Comparison of ENCODE assay signal across 8 cellular contexts in genomic region chr6:75602897-75603395, GRCh38. TPM values are rescaled to one million over a fixed set of nuclear protein-coding genes. Genes with fewer than 3 reads are reported as not detected.
DNase-seq lines count a peak whose midpoint lies in the region; ATAC-seq and TF ChIP-seq lines count a peak whose summit lies in the region.

No MANE protein-coding gene starts in this region.

- H3K27me3 ChIP-seq in A673 (replicated peaks; ENCODE audit: insufficient read depth, low read depth, low read length, poor library complexity) (no peaks in the 10 kb centered on the region), iPS-18a (ENCODE audit: control insufficient read depth, insufficient read depth, low read length) (no peaks in the 10 kb centered on the region)

- no peak for TF ChIP-seq CTCF in A673 (conservative IDR thresholded peaks at IDR 0.05; ENCODE audit: low read depth, low read length)
- TF ChIP-seq CTCF in activated CD8-positive, alpha-beta T cell treated with anti-CD3 and anti-CD28 coated beads for 36 hours (IDR thresholded peaks at IDR 0.05), result no peak

- peaks cover 22% of the 10 kb centered on the region for H3K36me3 Mint-ChIP-seq in activated CD8-positive, alpha-beta T cell treated with anti-CD3 and anti-CD28 coated beads for 36 hours (ENCODE audit: low read depth)
- H3K36me3 Mint-ChIP-seq in stimulated activated naive B cell treated with anti-CD40 and anti-IgM and Interleukin-4, amounts not matched to agents 10 μg/mL and 1 μg/mL and 100 μg/mL, for 72 hours, result peaks cover 7 to 20% of the 10 kb centered on the region in 2 donors

- H3K4me1 Mint-ChIP-seq in activated CD8-positive, alpha-beta T cell treated with anti-CD3 and anti-CD28 coated beads for 36 hours (ENCODE audit: low read depth), result peaks cover 63% of the 10 kb centered on the region
- peaks cover 48 to 64% of the 10 kb centered on the region in 2 donors for H3K4me1 Mint-ChIP-seq in stimulated activated naive B cell treated with anti-CD40 and anti-IgM and Interleukin-4, amounts not matched to agents 10 μg/mL and 1 μg/mL and 100 μg/mL, for 72 hours

- H3K27ac ChIP-seq in A673 (ENCODE audit: low read depth, low read length, poor library complexity, severe bottlenecking) (peak overlapping the region; percentile 100), iPS-18a (ENCODE audit: low read length) (peak overlapping the region; percentile 88)

- peak overlapping the region; percentile 90 for H3K4me3 ChIP-seq in A673 (ENCODE audit: low read depth, low read length, poor library complexity, severe bottlenecking)
- H3K4me3 ChIP-seq in iPS-18a (ENCODE audit: low read length), result peak overlapping the region; percentile 99

- CTCF ChIA-PET in A673 (lab: Charles Lee), result no interaction called here
- CTCF ChIA-PET in activated CD8-positive, alpha-beta T cell treated with anti-CD3 and anti-CD28 coated beads for 36 hours (lab: Charles Lee), result interaction anchor here (1.2 to 1.3 kb wide), 2 partner anchors 9 to 36 kb away, joined by 3 to 5 read pairs; no protein-coding TSS in a partner anchor

- H3K27ac Mint-ChIP-seq in activated CD8-positive, alpha-beta T cell treated with anti-CD3 and anti-CD28 coated beads for 36 hours, result peak overlapping the region; percentile 95
- peak overlapping the region; percentile 100 for H3K27ac Mint-ChIP-seq in stimulated activated naive B cell treated with anti-CD40 and anti-IgM and Interleukin-4, amounts not matched to agents 10 μg/mL and 1 μg/mL and 100 μg/mL, for 72 hours

- peak overlapping the region; percentile 91 for H3K4me3 Mint-ChIP-seq in activated CD8-positive, alpha-beta T cell treated with anti-CD3 and anti-CD28 coated beads for 36 hours
- H3K4me3 Mint-ChIP-seq in stimulated activated naive B cell treated with anti-CD40 and anti-IgM and Interleukin-4, amounts not matched to agents 10 μg/mL and 1 μg/mL and 100 μg/mL, for 72 hours, result peak overlapping the region; percentile 99 to 100

- H3K9me3 Mint-ChIP-seq in activated CD8-positive, alpha-beta T cell treated with anti-CD3 and anti-CD28 coated beads for 36 hours, result no peaks in the 10 kb centered on the region
- H3K9me3 Mint-ChIP-seq in stimulated activated naive B cell treated with anti-CD40 and anti-IgM and Interleukin-4, amounts not matched to agents 10 μg/mL and 1 μg/mL and 100 μg/mL, for 72 hours, result no peaks in the 10 kb centered on the region

- intact Hi-C loops in A673 (cut with micrococcal nuclease; ENCODE audit: unreplicated experiment), result no loop called here
- intact Hi-C loops in activated CD8-positive, alpha-beta T cell treated with anti-CD3 and anti-CD28 coated beads for 36 hours (cut with micrococcal nuclease), result no loop called here

- H3K36me3 ChIP-seq in A673 (ENCODE audit: insufficient read depth, low read length, poor library complexity, severe bottlenecking) (no peaks in the 10 kb centered on the region), iPS-18a (ENCODE audit: control insufficient read depth, low read depth, low read length) (peaks cover 3% of the 10 kb centered on the region)

- peak overlapping the region; percentile 98 for H3K9ac ChIP-seq in iPS-18a (ENCODE audit: low read length)

- H3K4me1 ChIP-seq in A673 (ENCODE audit: insufficient read depth, low read length, poor library complexity, severe bottlenecking), result peaks cover 11% of the 10 kb centered on the region
- H3K4me1 ChIP-seq in iPS-18a (ENCODE audit: control insufficient read depth, low read depth, low read length), result peaks cover 21% of the 10 kb centered on the region

- H3K9me3 ChIP-seq in A673 (ENCODE audit: low read depth, low read length, poor library complexity, severe bottlenecking), result no peaks in the 10 kb centered on the region
- H3K9me3 ChIP-seq in iPS-18a (ENCODE audit: control insufficient read depth, low read depth, low read length), result no peaks in the 10 kb centered on the region

- POLR2A ChIA-PET in A673 (lab: Charles Lee; ENCODE audit: low non-redundant PET), result no interaction called here
- POLR2A ChIA-PET in activated CD8-positive, alpha-beta T cell treated with anti-CD3 and anti-CD28 coated beads for 36 hours (lab: Charles Lee), result interaction anchor here (0.6 to 2.8 kb wide), 7 partner anchors 9 to 55 kb away, joined by 3 to 28 read pairs (median 4); no protein-coding TSS in a partner anchor

- DNase-seq in A673 (ENCODE audit: low spot score) (no peak), LoVo (ENCODE audit: low spot score) (no peak), SIG-M5 treated with dmso at 0.1 percent for 504 hours (lab: John Stamatoyannopoulos, UW; ENCODE audit: unreplicated experiment) (no peak)
- DNase-seq in activated CD8-positive, alpha-beta T cell treated with anti-CD3 and anti-CD28 coated beads for 36 hours, result no peak
- no peak for DNase-seq in stimulated activated naive B cell treated with anti-CD40 and anti-IgM and Interleukin-4, amounts not matched to agents 10 μg/mL and 1 μg/mL and 100 μg/mL, for 72 hours

- ATAC-seq in GM18861 (IDR thresholded peaks at IDR 0.05; ENCODE audit: unreplicated experiment) (peak; percentile 17), HG03066 (IDR thresholded peaks at IDR 0.05; ENCODE audit: low read depth, unreplicated experiment) (peak; percentile 25)
- no peak for ATAC-seq in activated CD8-positive, alpha-beta T cell treated with anti-CD3 and anti-CD28 coated beads for 36 hours
- peak in 1 of 2 donors; percentile 23 for ATAC-seq in stimulated activated naive B cell treated with anti-CD40 and anti-IgM and Interleukin-4, amounts not matched to agents 10 μg/mL and 1 μg/mL and 100 μg/mL, for 72 hours (replicated peaks)

- H3K27me3 Mint-ChIP-seq in activated CD8-positive, alpha-beta T cell treated with anti-CD3 and anti-CD28 coated beads for 36 hours, result no peaks in the 10 kb centered on the region
- H3K27me3 Mint-ChIP-seq in stimulated activated naive B cell treated with anti-CD40 and anti-IgM and Interleukin-4, amounts not matched to agents 10 μg/mL and 1 μg/mL and 100 μg/mL, for 72 hours, result no peaks in the 10 kb centered on the region

- BruUV-seq in A673 (replicated peaks; lab: Mats Ljungman, UMichigan), result TSS peak; percentile 29

RNA-seq across cellular contexts. Expression of gene SENP6, which starts 1.3 kb away (rescaled TPM):
- 92.7 and 103 TPM in 2 replicates for total RNA-seq in A673 (2021)
- 10 to 100 TPM; 70.2 to 72.0 TPM for total RNA-seq in activated CD8-positive, alpha-beta T cell treated with anti-CD3 and anti-CD28 coated beads for 36 hours
